In genomic region chr7:87474046-87474445, GRCh38 we compare ENCODE assay signal across 12 cellular contexts. TPM values are rescaled to one million over a fixed set of nuclear protein-coding genes. Genes with fewer than 3 reads are reported as not detected.
DNase-seq lines count a peak whose midpoint lies in the region; ATAC-seq and TF ChIP-seq lines count a peak whose summit lies in the region.
"Had no signal": no experiment of that assay in that cellular context is flagged by ENCODE, and none has a peak within 500 bp of the region (broad histone marks: within the 10 kb centered on the region; RNA-seq: fewer than 3 reads in every experiment).

No MANE protein-coding gene starts in this region.

- TF ChIP-seq CTCF in smooth muscle cell (IDR thresholded peaks at IDR 0.05; ENCODE audit: borderline replicate concordance, insufficient read depth, poor library complexity, severe bottlenecking), result no peak

- H2AFZ ChIP-seq in smooth muscle cell (ENCODE audit: low read depth), result no peak overlapping the region

- no peaks in the 10 kb centered on the region for H3K36me3 ChIP-seq in smooth muscle cell (ENCODE audit: low read depth)
- H3K36me3 ChIP-seq: colonic mucosa had no signal

- ATAC-seq in GM19328 (IDR thresholded peaks at IDR 0.05; ENCODE audit: unreplicated experiment) (peak; percentile 3), HG03196 (IDR thresholded peaks at IDR 0.05; ENCODE audit: unreplicated experiment) (peak; percentile 9), HG02852 (IDR thresholded peaks at IDR 0.05; ENCODE audit: unreplicated experiment) (no peak)

- H3K4me1 ChIP-seq in smooth muscle cell (ENCODE audit: low read depth), result peaks cover 10% of the 10 kb centered on the region

- no peak overlapping the region for H3K27ac ChIP-seq in smooth muscle cell (ENCODE audit: low read depth)
- H3K27ac ChIP-seq: colonic mucosa, RWPE1 had no signal

- no peaks in the 10 kb centered on the region for H3K79me2 ChIP-seq in smooth muscle cell (ENCODE audit: low read depth)

- peak overlapping the region; percentile 69 for H3K27ac Mint-ChIP-seq in dendritic cell treated with granulocyte-macrophage colony-stimulating factor and Interleukin-4, amounts not matched to agents 40 ng/mL and 50 ng/mL, for 4 days

- H3K4me3 Mint-ChIP-seq in dendritic cell treated with granulocyte-macrophage colony-stimulating factor and Interleukin-4, amounts not matched to agents 40 ng/mL and 50 ng/mL, for 4 days, result no peak overlapping the region

- WGBS in smooth muscle cell (ENCODE audit: low lambda C conversion rate), result 80% methylated on average over 2 of the region's 2 CpGs

- DNase-seq in smooth muscle cell (lab: John Stamatoyannopoulos, UW; ENCODE audit: unreplicated experiment), result no peak
- DNase-seq in ureter (ENCODE audit: low spot score), result no peak
- DNase-seq in NCI-H2196 treated with DMSO at 0.1 percent for 48 hours (lab: John Stamatoyannopoulos, UW; ENCODE audit: unreplicated experiment), result no peak
- no peak for DNase-seq in NCI-H2107 (lab: John Stamatoyannopoulos, UW)
- DNase-seq: MM.1S had no signal

- intact Hi-C loops in dendritic cell treated with granulocyte-macrophage colony-stimulating factor and Interleukin-4, amounts not matched to agents 40 ng/mL and 50 ng/mL, for 4 days (cut with micrococcal nuclease), result loop anchor here (10.0 kb wide), 1 partner anchor 129 kb away; the partner anchor contains the start of gene CROT

- no peaks in the 10 kb centered on the region for H3K9me3 Mint-ChIP-seq in dendritic cell treated with granulocyte-macrophage colony-stimulating factor and Interleukin-4, amounts not matched to agents 40 ng/mL and 50 ng/mL, for 4 days
- H3K9me3 Mint-ChIP-seq: HFFc6 had no signal

- no peaks in the 10 kb centered on the region for H3K9me3 ChIP-seq in smooth muscle cell (replicated peaks; ENCODE audit: low read depth)
- H3K9me3 ChIP-seq: colonic mucosa had no signal

- H3K27me3 Mint-ChIP-seq in dendritic cell treated with granulocyte-macrophage colony-stimulating factor and Interleukin-4, amounts not matched to agents 40 ng/mL and 50 ng/mL, for 4 days, result peaks cover 15% of the 10 kb centered on the region

- H3K9ac ChIP-seq in smooth muscle cell (ENCODE audit: low read depth), result no peak overlapping the region

- H3K4me3 ChIP-seq in smooth muscle cell, result peak overlapping the region; percentile 50

- H3F3A ChIP-seq in smooth muscle cell (ENCODE audit: low read depth), result no peaks in the 10 kb centered on the region

- no peaks in the 10 kb centered on the region for H4K20me1 ChIP-seq in smooth muscle cell (ENCODE audit: low read depth)

- H3K36me3 Mint-ChIP-seq in dendritic cell treated with granulocyte-macrophage colony-stimulating factor and Interleukin-4, amounts not matched to agents 40 ng/mL and 50 ng/mL, for 4 days (ENCODE audit: low read depth), result no peaks in the 10 kb centered on the region

- H3K4me2 ChIP-seq in smooth muscle cell, result peak overlapping the region; percentile 87

- H3K27me3 ChIP-seq in smooth muscle cell (ENCODE audit: low read depth), result peaks cover 57% of the 10 kb centered on the region
- H3K27me3 ChIP-seq: colonic mucosa had no signal

- H3K4me1 Mint-ChIP-seq in dendritic cell treated with granulocyte-macrophage colony-stimulating factor and Interleukin-4, amounts not matched to agents 40 ng/mL and 50 ng/mL, for 4 days (ENCODE audit: low read depth), result peaks cover 25% of the 10 kb centered on the region

RNA-seq across cellular contexts. Expression of gene ABCB4, which starts 1.4 kb away (rescaled TPM):
- 0.40 and 1.3 TPM in 2 replicates for total RNA-seq in smooth muscle cell
- polyA plus RNA-seq in smooth muscle cell, result 1.1 and 1.6 TPM in 2 replicates
- total RNA-seq in ureter, result 4.0 TPM
